In the genomic region with DNA sequence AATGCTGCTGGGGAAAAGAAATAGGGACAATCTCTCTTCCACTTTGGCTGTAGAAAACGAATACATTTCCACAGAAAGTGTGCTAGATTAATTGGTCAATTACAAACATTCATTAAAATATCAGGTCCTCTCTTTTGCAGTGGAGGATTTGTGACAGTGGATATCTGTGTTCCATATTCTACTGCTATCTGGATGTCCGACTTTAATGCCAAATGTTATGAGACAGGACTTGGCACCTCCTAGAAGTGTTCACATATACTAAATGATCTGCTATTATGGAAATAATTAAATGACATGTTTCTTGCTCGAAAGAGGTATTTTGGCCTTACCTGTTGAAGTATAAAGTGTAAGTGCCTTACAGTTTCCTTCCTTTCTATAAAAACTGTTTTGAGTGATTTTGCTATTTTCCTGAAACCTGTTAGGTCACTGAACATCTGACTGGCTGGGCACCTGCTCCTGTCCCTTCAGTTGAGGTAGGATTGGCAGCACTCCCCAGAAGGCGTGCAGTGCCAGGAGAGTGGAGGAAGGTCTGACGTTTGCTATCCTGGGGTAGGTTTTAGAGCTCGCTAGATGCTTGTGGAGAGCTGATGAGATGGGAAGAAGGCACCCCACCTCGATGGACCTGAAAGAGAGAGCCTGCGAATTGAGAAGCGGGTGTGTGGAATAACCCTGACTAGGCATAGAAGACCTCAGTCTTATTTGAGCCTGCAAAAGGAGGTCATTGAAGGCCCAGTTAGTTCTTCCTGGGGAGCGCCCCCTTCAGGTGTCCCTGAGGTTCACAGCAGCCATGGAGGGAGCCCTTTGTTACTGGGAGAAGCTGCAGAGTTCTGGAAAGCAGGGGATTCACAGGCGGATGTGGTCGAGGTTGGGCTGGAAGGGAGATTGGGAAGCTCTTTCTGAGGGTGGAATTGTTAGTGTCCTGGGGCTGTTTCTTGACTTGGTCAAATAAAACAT, we compare ENCODE assay signal across 8 cellular contexts.
A peak's percentile ranks its signal among the peaks of the same experiment; 100 is the strongest.
DNase-seq lines count a peak whose midpoint lies in the region; ATAC-seq, FAIRE-seq and TF ChIP-seq lines count a peak whose summit lies in the region.

No MANE protein-coding gene starts in this region.

- H3K27me3 ChIP-seq in BJ (ENCODE audit: control insufficient read depth, insufficient read depth, low read length), result no peaks in the 10 kb centered on the region
- H3K27me3 ChIP-seq in keratinocyte (ENCODE audit: control insufficient read depth, extremely low read depth, insufficient read depth, low read length), result no peaks in the 10 kb centered on the region
- H3K27me3 ChIP-seq in subcutaneous abdominal adipose tissue (ENCODE audit: control insufficient read depth in 5 of 5, insufficient read depth in 4 of 5, low read length in 5 of 5), result no peaks in the 10 kb centered on the region

- TF ChIP-seq CTCF in BJ (IDR thresholded peaks at IDR 0.05; ENCODE audit: insufficient read depth, low read depth, low read length) (peak; percentile 26; the same call in 1 of the 2 replicates), HFFc6 (IDR thresholded peaks at IDR 0.05) (peak; percentile 65), keratinocyte (optimal IDR thresholded peaks at IDR 0.05 in 1 of 3, IDR thresholded peaks at IDR 0.05 in 1 of 3, conservative IDR thresholded peaks at IDR 0.05 in 1 of 3; ENCODE audit: extremely low read depth in 1 of 3, insufficient read depth in 2 of 3, low read length in 3 of 3) (peak; percentile 36 to 51 (median 47))

- H3K9me3 Mint-ChIP-seq in HFFc6, result no peaks in the 10 kb centered on the region; the same call in 1 of the 2 replicates
- H3K9me3 Mint-ChIP-seq in activated naive CD8-positive, alpha-beta T cell treated with anti-CD3 and anti-CD28 coated beads, Interleukin-2, amount 50 U/mL, for 24 hours, result no peaks in the 10 kb centered on the region

- peaks cover 17% of the 10 kb centered on the region for H3K4me1 Mint-ChIP-seq in HFFc6 (ENCODE audit: low read depth)
- H3K4me1 Mint-ChIP-seq in activated naive CD8-positive, alpha-beta T cell treated with anti-CD3 and anti-CD28 coated beads, Interleukin-2, amount 50 U/mL, for 24 hours, result peaks cover 52% of the 10 kb centered on the region

- no peaks in the 10 kb centered on the region; the same call in 1 of the 2 replicates for H3K36me3 ChIP-seq in BJ (ENCODE audit: control insufficient read depth, insufficient read depth, low read length)
- H3K36me3 ChIP-seq in keratinocyte (ENCODE audit: control insufficient read depth in 2 of 2, extremely low read depth in 1 of 2, insufficient read depth in 2 of 2, low read length in 2 of 2), result peaks cover 0 to 8% of the 10 kb centered on the region in 2 experiments
- H3K36me3 ChIP-seq in subcutaneous abdominal adipose tissue (ENCODE audit: control insufficient read depth in 5 of 5, insufficient read depth in 5 of 5, low read length in 5 of 5), result peaks cover 0 to 8% (median 6%) of the 10 kb centered on the region in 5 donors

- H3K4me1 ChIP-seq in keratinocyte (ENCODE audit: control insufficient read depth, extremely low read depth, insufficient read depth, low read length) (peaks cover 9% of the 10 kb centered on the region), subcutaneous abdominal adipose tissue (ENCODE audit: control insufficient read depth in 5 of 5, insufficient read depth in 5 of 5, low read length in 5 of 5) (peaks cover 0 to 32% (median 25%) of the 10 kb centered on the region in 5 donors)

- H3K27ac ChIP-seq in keratinocyte (ENCODE audit: control insufficient read depth, insufficient read depth, low read length) (peak overlapping the region; percentile 88), subcutaneous abdominal adipose tissue (ENCODE audit: low read depth, low read length) (peak overlapping the region; percentile 90)

- no peak overlapping the region for H2AFZ ChIP-seq in keratinocyte (ENCODE audit: control insufficient read depth, low read length)

- DNase-seq in BJ (ENCODE audit: low read depth) (no peak), HFFc6 (no peak), keratinocyte (ENCODE audit: low read depth, low spot score) (no peak), DMS114 treated with DMSO at 0.1 percent for 48 hours (lab: John Stamatoyannopoulos, UW; ENCODE audit: unreplicated experiment) (no peak), NCI-H1417 treated with DMSO at 0.1 percent for 48 hours (lab: John Stamatoyannopoulos, UW) (no peak)
- DNase-seq in activated naive CD8-positive, alpha-beta T cell treated with anti-CD3 and anti-CD28 coated beads, Interleukin-2, amount 50 U/mL, for 24 hours, result no peak

- peaks cover 35% of the 10 kb centered on the region for H3K36me3 Mint-ChIP-seq in HFFc6 (ENCODE audit: low read depth)
- H3K36me3 Mint-ChIP-seq in activated naive CD8-positive, alpha-beta T cell treated with anti-CD3 and anti-CD28 coated beads, Interleukin-2, amount 50 U/mL, for 24 hours (ENCODE audit: low read depth), result peaks cover 48% of the 10 kb centered on the region

- H4K20me1 ChIP-seq in keratinocyte (ENCODE audit: control insufficient read depth, extremely low read depth, insufficient read depth, low read length), result no peaks in the 10 kb centered on the region

- peaks cover 19% of the 10 kb centered on the region for H3K79me2 ChIP-seq in keratinocyte (ENCODE audit: control insufficient read depth, insufficient read depth, low read length)

- POLR2A ChIA-PET in BJ (lab: Charles Lee), result no interaction called here

- H3K27me3 Mint-ChIP-seq in HFFc6 (ENCODE audit: insufficient read depth), result peaks cover 3% of the 10 kb centered on the region; the same call in 1 of the 2 replicates
- no peaks in the 10 kb centered on the region for H3K27me3 Mint-ChIP-seq in activated naive CD8-positive, alpha-beta T cell treated with anti-CD3 and anti-CD28 coated beads, Interleukin-2, amount 50 U/mL, for 24 hours

- FAIRE-seq in keratinocyte (lab: Jason Lieb, UNC), result no peak

- H3K4me2 ChIP-seq in keratinocyte (ENCODE audit: control insufficient read depth, extremely low read depth, insufficient read depth, low read depth, low read length), result peak overlapping the region; percentile 87

- H3K9me3 ChIP-seq in keratinocyte (ENCODE audit: control insufficient read depth, low read depth, low read length), result no peaks in the 10 kb centered on the region
- no peaks in the 10 kb centered on the region for H3K9me3 ChIP-seq in subcutaneous abdominal adipose tissue (ENCODE audit: control insufficient read depth in 5 of 5, low read length in 5 of 5)

- no peak for ATAC-seq in activated naive CD8-positive, alpha-beta T cell treated with anti-CD3 and anti-CD28 coated beads, Interleukin-2, amount 50 U/mL, for 24 hours
- no peak for ATAC-seq in HG03469 (IDR thresholded peaks at IDR 0.05; ENCODE audit: unreplicated experiment)

- H3K9ac ChIP-seq in keratinocyte (ENCODE audit: control insufficient read depth, extremely low read depth, insufficient read depth, low read length) (peak overlapping the region; percentile 97), subcutaneous abdominal adipose tissue (ENCODE audit: low read length in 5 of 5) (peak overlapping the region; percentile 69 to 99 (median 95))

- peak overlapping the region; percentile 100 for H3K4me3 Mint-ChIP-seq in HFFc6
- peak overlapping the region; percentile 95 for H3K4me3 Mint-ChIP-seq in activated naive CD8-positive, alpha-beta T cell treated with anti-CD3 and anti-CD28 coated beads, Interleukin-2, amount 50 U/mL, for 24 hours

- peaks cover 2% of the 10 kb centered on the region for H3K9me1 ChIP-seq in keratinocyte (ENCODE audit: control insufficient read depth, extremely low read depth, insufficient read depth, low read length)

- CTCF ChIA-PET in BJ (lab: Yijun Ruan, JAX), result interaction anchor here (1.2 kb wide), 2 partner anchors 10 to 16 kb away, joined by 3 read pairs; no protein-coding TSS in a partner anchor

- H3K4me3 ChIP-seq in BJ (ENCODE audit: low read depth, low read length), result peak overlapping the region; percentile 95
- peak overlapping the region; percentile 90 to 95 (median 94) for H3K4me3 ChIP-seq in keratinocyte (ENCODE audit: control insufficient read depth in 2 of 3, extremely low read depth in 1 of 3, insufficient read depth in 2 of 3, low read depth in 1 of 3, low read length in 3 of 3)
- peak overlapping the region; percentile 73 to 95 (median 86) for H3K4me3 ChIP-seq in subcutaneous abdominal adipose tissue (ENCODE audit: low read depth in 1 of 5, low read length in 5 of 5)

- peak overlapping the region; percentile 99 for H3K27ac Mint-ChIP-seq in HFFc6
- H3K27ac Mint-ChIP-seq in activated naive CD8-positive, alpha-beta T cell treated with anti-CD3 and anti-CD28 coated beads, Interleukin-2, amount 50 U/mL, for 24 hours, result peak overlapping the region; percentile 98

- dilution Hi-C loops in keratinocyte (cut with MboI; ENCODE audit: extremely low pct_ligation_motif_present, low sequenced_read_pairs), result no loop called here
